Comparison of ENCODE assay signal across 8 cellular contexts in the genomic region with DNA sequence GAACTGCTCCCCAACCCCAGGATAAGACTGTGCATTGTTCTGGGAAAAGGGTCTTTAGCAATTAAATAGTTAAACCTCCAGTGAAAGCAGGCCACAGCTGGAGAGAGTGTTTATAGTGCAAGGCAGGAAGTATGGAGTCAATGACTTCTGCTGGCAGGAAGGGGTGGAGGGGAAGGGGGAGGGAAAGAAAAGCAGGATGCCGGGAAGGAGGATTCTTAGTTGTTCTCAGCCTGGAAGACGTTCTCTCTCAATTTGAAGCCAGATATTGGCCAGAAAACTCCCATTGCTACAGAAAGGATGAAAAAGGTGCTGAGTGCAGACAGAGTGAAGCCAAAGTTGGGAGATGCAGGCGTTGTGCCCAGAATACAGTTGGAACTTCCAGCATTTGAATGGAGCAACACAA. TPM values are rescaled to one million over a fixed set of nuclear protein-coding genes. Genes with fewer than 3 reads are reported as not detected.
DNase-seq lines count a peak whose midpoint lies in the region; ATAC-seq and TF ChIP-seq lines count a peak whose summit lies in the region.

No MANE protein-coding gene starts in this region.

- peak overlapping the region; percentile 72 for H3K4me3 Mint-ChIP-seq in type B pancreatic cell
- no peak overlapping the region for H3K4me3 Mint-ChIP-seq in activated CD4-positive, alpha-beta T cell treated with anti-CD3 and anti-CD28 coated beads, Interleukin-2, amount 10 ng/mL, durations not matched to agents 24 days and 14 days

- H3F3A ChIP-seq in MM.1S (ENCODE audit: insufficient read depth, low read length): no peaks in the 10 kb centered on the region

- ATAC-seq in left lung: peak; percentile 95

- no peaks in the 10 kb centered on the region for H3K79me2 ChIP-seq in MM.1S (ENCODE audit: low read length)

- DNase-seq in AG04449 (ENCODE audit: low read depth, low spot score) (no peak), NCI-H1092 treated with DMSO at 0.1 percent for 48 hours (lab: John Stamatoyannopoulos, UW) (peak; percentile 8), cardiac fibroblast (ENCODE audit: low read depth in 2 of 2) (peak; percentile 83 to 96), left lung (peak in 1 of 2 donors; percentile 39), type B pancreatic cell (ENCODE audit: extremely low spot score, unreplicated experiment) (no peak), MM.1S (no peak)
- DNase-seq in activated CD4-positive, alpha-beta T cell treated with anti-CD3 and anti-CD28 coated beads, Interleukin-2, amount 10 ng/mL, durations not matched to agents 24 days and 14 days: no peak
- DNase-seq in effector CD8-positive, alpha-beta T cell (lab: John Stamatoyannopoulos, UW): no peak

- H3K36me3 ChIP-seq in left lung (no peaks in the 10 kb centered on the region), MM.1S (replicated peaks; ENCODE audit: insufficient read depth, low read length) (no peaks in the 10 kb centered on the region)

- H3K9me2 ChIP-seq in MM.1S (replicated peaks; ENCODE audit: insufficient read depth, low read length): no peaks in the 10 kb centered on the region

- no peak overlapping the region for H3K4me2 ChIP-seq in MM.1S (ENCODE audit: low read depth, low read length)

- intact Hi-C loops in left lung (cut with DNase I): no loop called here
- intact Hi-C loops in activated CD4-positive, alpha-beta T cell treated with anti-CD3 and anti-CD28 coated beads, Interleukin-2, amount 10 ng/mL, durations not matched to agents 24 days and 14 days (cut with micrococcal nuclease): no loop called here

- H3K9me3 ChIP-seq in left lung: no peaks in the 10 kb centered on the region
- H3K9me3 ChIP-seq in MM.1S (replicated peaks; ENCODE audit: insufficient read depth, low read length): no peaks in the 10 kb centered on the region

- H3K27me3 ChIP-seq in left lung (no peaks in the 10 kb centered on the region), MM.1S (replicated peaks; ENCODE audit: insufficient read depth, low read length) (no peaks in the 10 kb centered on the region)

- CTCF ChIA-PET in AG04449 (lab: Yijun Ruan, JAX): interaction anchor here (1.5 kb wide), 1 partner anchor 8 kb away, joined by 3 read pairs; no protein-coding TSS in a partner anchor

- peaks cover 9 to 13% of the 10 kb centered on the region in 2 donors for H3K4me1 ChIP-seq in left lung
- H3K4me1 ChIP-seq in MM.1S (ENCODE audit: low read length): no peaks in the 10 kb centered on the region

- H3K4me1 Mint-ChIP-seq in type B pancreatic cell (ENCODE audit: unreplicated experiment): peaks cover 19% of the 10 kb centered on the region
- no peaks in the 10 kb centered on the region for H3K4me1 Mint-ChIP-seq in activated CD4-positive, alpha-beta T cell treated with anti-CD3 and anti-CD28 coated beads, Interleukin-2, amount 10 ng/mL, durations not matched to agents 24 days and 14 days

- POLR2A ChIA-PET in AG04449 (lab: Yijun Ruan, JAX): no interaction called here

- H3K27ac ChIP-seq in left lung: peak overlapping the region; percentile 65 to 70
- no peak overlapping the region for H3K27ac ChIP-seq in MM.1S (ENCODE audit: low read length)

- no peaks in the 10 kb centered on the region for H3K36me3 Mint-ChIP-seq in type B pancreatic cell
- no peaks in the 10 kb centered on the region for H3K36me3 Mint-ChIP-seq in activated CD4-positive, alpha-beta T cell treated with anti-CD3 and anti-CD28 coated beads, Interleukin-2, amount 10 ng/mL, durations not matched to agents 24 days and 14 days (ENCODE audit: low read depth)

- H3K4me3 ChIP-seq in AG04449 (ENCODE audit: low read depth, low read length) (peak overlapping the region; percentile 9; the same call in 1 of the 2 replicates), cardiac fibroblast (replicated peaks in 1 of 2; ENCODE audit: low read depth in 2 of 2, low read length in 2 of 2) (peak overlapping the region in 1 of 2 donors; percentile 39), left lung (no peak overlapping the region), MM.1S (ENCODE audit: low read length) (no peak overlapping the region)

- no peaks in the 10 kb centered on the region for H4K20me1 ChIP-seq in MM.1S (ENCODE audit: insufficient read depth, low read length)

- no peaks in the 10 kb centered on the region for H3K9me3 Mint-ChIP-seq in type B pancreatic cell
- H3K9me3 Mint-ChIP-seq in activated CD4-positive, alpha-beta T cell treated with anti-CD3 and anti-CD28 coated beads, Interleukin-2, amount 10 ng/mL, durations not matched to agents 24 days and 14 days: no peaks in the 10 kb centered on the region

- no peak overlapping the region for H2AFZ ChIP-seq in MM.1S (ENCODE audit: low read length)

- no peak for TF ChIP-seq CTCF in AG04449 (IDR thresholded peaks at IDR 0.05; ENCODE audit: insufficient read depth, low read length, missing control alignments)
- TF ChIP-seq CTCF in cardiac fibroblast (IDR thresholded peaks at IDR 0.05; ENCODE audit: low read depth, low read length): no peak
- no peak for TF ChIP-seq CTCF in left lung (IDR thresholded peaks at IDR 0.05)
- TF ChIP-seq CTCF in type B pancreatic cell (conservative IDR thresholded peaks at IDR 0.05): no peak
- TF ChIP-seq CTCF in MM.1S (IDR thresholded peaks at IDR 0.05; ENCODE audit: low read length): no peak

- H3K27me3 Mint-ChIP-seq in type B pancreatic cell: peaks cover 3% of the 10 kb centered on the region
- H3K27me3 Mint-ChIP-seq in activated CD4-positive, alpha-beta T cell treated with anti-CD3 and anti-CD28 coated beads, Interleukin-2, amount 10 ng/mL, durations not matched to agents 24 days and 14 days: peaks cover 18% of the 10 kb centered on the region

- peak overlapping the region; percentile 63 for H3K27ac Mint-ChIP-seq in type B pancreatic cell
- H3K27ac Mint-ChIP-seq in activated CD4-positive, alpha-beta T cell treated with anti-CD3 and anti-CD28 coated beads, Interleukin-2, amount 10 ng/mL, durations not matched to agents 24 days and 14 days: no peak overlapping the region

- no peak overlapping the region for H3K9ac ChIP-seq in MM.1S (ENCODE audit: low read length)

RNA-seq across cellular contexts. Expression of a gene that starts 35.7 kb away (rescaled TPM):
- 10 to 100 TPM; 33.6 to 43.8 TPM for total RNA-seq in left lung
- 53.8 and 69.5 TPM in 2 replicates for total RNA-seq in type B pancreatic cell (ENCODE audit: low replicate concordance)
- total RNA-seq in activated CD4-positive, alpha-beta T cell treated with anti-CD3 and anti-CD28 coated beads, Interleukin-2, amount 10 ng/mL, durations not matched to agents 24 days and 14 days: 127 and 131 TPM in 2 replicates

Comparison
In these comparisons a context has a peak if more than half of its experiments do, and no peak if none do; other contexts are left out.
1. DNase-seq: peak in NCI-H1092 treated with DMSO at 0.1 percent for 48 hours (single experiment) and cardiac fibroblast (2 of 2); none in AG04449 (single experiment), type B pancreatic cell (single experiment), activated CD4-positive, alpha-beta T cell treated with anti-CD3 and anti-CD28 coated beads, Interleukin-2, amount 10 ng/mL, durations not matched to agents 24 days and 14 days (single experiment), effector CD8-positive, alpha-beta T cell (single experiment) and MM.1S (single experiment).